Comparison of ENCODE assay signal across 9 cellular contexts in the genomic region with DNA sequence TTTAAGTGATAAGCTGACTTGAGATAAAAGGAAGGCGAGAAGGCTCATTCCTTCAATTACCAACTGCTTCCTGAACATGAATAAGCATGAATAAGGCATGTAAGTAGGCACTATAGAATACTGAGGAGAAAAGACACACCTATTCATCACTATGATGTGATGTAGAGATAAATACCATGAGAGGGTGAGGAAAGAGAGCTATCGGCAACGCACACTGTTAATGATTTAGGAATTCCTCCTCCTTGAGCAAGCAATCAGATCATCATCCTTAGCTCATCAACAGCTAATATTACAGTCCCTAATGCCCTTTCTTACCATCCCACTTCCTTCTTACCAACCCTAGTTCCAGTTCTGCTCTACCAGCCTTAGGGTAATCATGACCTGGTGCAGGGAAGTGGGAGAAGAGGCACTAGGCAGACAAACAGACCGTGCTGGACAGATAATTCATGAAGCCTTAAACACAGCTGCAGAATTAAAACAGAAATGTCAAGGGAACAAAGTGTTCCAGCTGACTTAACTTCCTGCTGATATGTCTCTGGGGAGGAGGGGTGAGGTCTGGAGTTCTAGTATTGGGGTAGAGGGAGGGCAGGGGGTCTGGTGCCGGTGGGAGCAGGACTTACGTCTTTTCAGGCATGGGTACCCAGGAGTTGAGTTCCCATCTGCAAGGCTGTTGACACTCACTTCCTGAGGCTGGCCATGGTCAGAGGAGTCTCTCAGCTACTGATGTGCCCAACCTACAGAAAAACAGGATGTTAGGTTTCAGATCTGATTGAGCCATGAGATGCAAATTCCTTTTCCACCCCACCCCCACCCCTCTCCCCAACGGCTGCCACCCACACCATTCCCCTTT. TPM values are rescaled to one million over a fixed set of nuclear protein-coding genes. Genes with fewer than 3 reads are reported as not detected.
DNase-seq lines count a peak whose midpoint lies in the region; ATAC-seq, FAIRE-seq and TF ChIP-seq lines count a peak whose summit lies in the region.
"Had no signal": no experiment of that assay in that cellular context is flagged by ENCODE, and none has a peak within 500 bp of the region (broad histone marks: within the 10 kb centered on the region; RNA-seq: fewer than 3 reads in every experiment).

No MANE protein-coding gene starts in this region.

- no peak for FAIRE-seq in pancreas (lab: Jason Lieb, UNC)

- H3K4me3 ChIP-seq in fibroblast of mammary gland (ENCODE audit: control insufficient read depth, low read depth, low read length) (no peak overlapping the region), pancreas (no peak overlapping the region)

- no peaks in the 10 kb centered on the region for H3K4me1 ChIP-seq in pancreas

- H3K27me3 ChIP-seq in pancreas = no peaks in the 10 kb centered on the region

- no peaks in the 10 kb centered on the region for H3K27me3 Mint-ChIP-seq in T-helper 1 cell treated with Interleukin-12 subunit alpha and Interleukin-12 subunit beta and Interleukin-4 antibody, amounts not matched to agents 30 μg/mL and 1 μg/mL, for 36 hours (ENCODE audit: low read depth)

- H3K36me3 ChIP-seq in pancreas = no peaks in the 10 kb centered on the region

- WGBS in pancreas, 2 donors = 42 to 45% methylated on average over 7 of the region's 7 CpGs

- peak overlapping the region; percentile 93 for H3K27ac Mint-ChIP-seq in T-helper 1 cell treated with Interleukin-12 subunit alpha and Interleukin-12 subunit beta and Interleukin-4 antibody, amounts not matched to agents 30 μg/mL and 1 μg/mL, for 36 hours

- peak; percentile 75 for ATAC-seq in HG03066 (IDR thresholded peaks at IDR 0.05; ENCODE audit: low read depth, unreplicated experiment)
- ATAC-seq in pancreas = peak in 3 of 4 donors; percentile 19 to 83 (median 67)

- H3K9me3 Mint-ChIP-seq in T-helper 1 cell treated with Interleukin-12 subunit alpha and Interleukin-12 subunit beta and Interleukin-4 antibody, amounts not matched to agents 30 μg/mL and 1 μg/mL, for 36 hours = peaks cover 13% of the 10 kb centered on the region

- intact Hi-C loops in pancreas (cut with DNase I) = no loop called here

- H3K36me3 Mint-ChIP-seq in T-helper 1 cell treated with Interleukin-12 subunit alpha and Interleukin-12 subunit beta and Interleukin-4 antibody, amounts not matched to agents 30 μg/mL and 1 μg/mL, for 36 hours (ENCODE audit: low read depth) = peaks cover 19% of the 10 kb centered on the region

- H3K4me3 Mint-ChIP-seq in T-helper 1 cell treated with Interleukin-12 subunit alpha and Interleukin-12 subunit beta and Interleukin-4 antibody, amounts not matched to agents 30 μg/mL and 1 μg/mL, for 36 hours = peak overlapping the region; percentile 80

- DNase-seq in SIG-M5 treated with dmso at 0.1 percent for 504 hours (lab: John Stamatoyannopoulos, UW; ENCODE audit: unreplicated experiment) (peak; percentile 93), SIG-M5 (lab: John Stamatoyannopoulos, UW) (no peak), fibroblast of mammary gland (ENCODE audit: low read depth) (peak; percentile 69), pancreas (no peak), NCI-H526 treated with DMSO at 0.1 percent for 48 hours (lab: John Stamatoyannopoulos, UW) (no peak), cortex of kidney (lab: John Stamatoyannopoulos, UW) (no peak)

- TF ChIP-seq CTCF in fibroblast of mammary gland (conservative IDR thresholded peaks at IDR 0.05; ENCODE audit: control insufficient read depth, insufficient read depth, low read depth, low read length) = no peak
- no peak for TF ChIP-seq CTCF in pancreas (IDR thresholded peaks at IDR 0.05)

- no peaks in the 10 kb centered on the region for H3K9me3 ChIP-seq in pancreas

- peak overlapping the region in 1 of 4 donors; percentile 8 for H3K27ac ChIP-seq in pancreas
- H3K27ac ChIP-seq: 22Rv1 had no signal

- H3K4me1 Mint-ChIP-seq in T-helper 1 cell treated with Interleukin-12 subunit alpha and Interleukin-12 subunit beta and Interleukin-4 antibody, amounts not matched to agents 30 μg/mL and 1 μg/mL, for 36 hours (ENCODE audit: low read depth) = peaks cover 55% of the 10 kb centered on the region

RNA-seq across cellular contexts. Expression of gene RCSD1, which starts 12.7 kb away (rescaled TPM):
- 1 to 10 TPM in 4 of 6 donors, under 1 TPM in 2; 0.59 to 6.7 (median 1.7) TPM for total RNA-seq in pancreas
- polyA plus RNA-seq in pancreas = 1 to 10 TPM in 1 of 2 donors, under 1 TPM in 1; 0.89 to 1.9 TPM

Comparison
In these comparisons a context has a peak if more than half of its experiments do, and no peak if none do; other contexts are left out.
1. DNase-seq: peak in SIG-M5 treated with dmso at 0.1 percent for 504 hours (single experiment) and fibroblast of mammary gland (single experiment); none in SIG-M5 (single experiment), pancreas (0 of 6), NCI-H526 treated with DMSO at 0.1 percent for 48 hours (single experiment) and cortex of kidney (single experiment).